Comparison of ENCODE assay signal across 1 cellular context in genomic region chr2:19536136-19536535, GRCh38.
TF ChIP-seq lines count a peak whose summit lies in the region.

No MANE protein-coding gene starts in this region.

TF ChIP-seq in H1, 55 proteins besides CTCF, POLR2A, EP300 and RAD21:
- TF ChIP-seq YY1 (IDR thresholded peaks at IDR 0.05; ENCODE audit: low read depth, low read length), result 0 out of 2 replicates have a peak, but pooled peaks have one; percentile 37
- TF ChIP-seq SIN3A (conservative IDR thresholded peaks at IDR 0.05 in 1 of 2, IDR thresholded peaks at IDR 0.05 in 1 of 2; ENCODE audit: low read depth in 1 of 2, low read length in 2 of 2), result no peak
